19 cellular contexts compared by ENCODE assay signal in the genomic region with DNA sequence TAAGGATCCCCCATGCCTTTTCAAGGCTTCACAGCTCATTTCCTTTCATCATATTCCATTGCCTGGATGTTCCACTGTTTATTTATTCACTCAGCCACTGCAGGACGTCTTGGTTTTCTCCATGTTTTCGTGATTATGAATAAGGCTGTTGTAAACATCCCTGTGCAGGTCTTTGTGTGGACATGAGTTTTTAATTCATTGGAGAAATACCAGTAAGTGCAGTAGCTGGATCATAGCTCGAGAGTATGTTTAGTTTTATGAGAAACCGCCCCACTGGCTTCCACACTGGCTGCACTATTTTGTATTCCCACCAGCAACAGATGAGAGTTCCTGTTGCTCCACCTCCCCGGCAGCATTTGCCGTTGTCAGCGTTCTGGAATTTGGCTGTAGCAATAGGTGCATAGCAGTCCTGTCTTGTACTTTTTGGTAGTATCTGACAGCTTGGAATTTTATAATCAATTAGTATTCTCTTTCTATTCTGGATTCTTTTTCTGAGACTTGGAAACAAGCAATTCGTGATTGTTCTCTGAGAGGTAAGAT.
DNase-seq lines count a peak whose midpoint lies in the region; ATAC-seq and TF ChIP-seq lines count a peak whose summit lies in the region.
"Had no signal": no experiment of that assay in that cellular context is flagged by ENCODE, and none has a peak within 500 bp of the region (broad histone marks: within the 10 kb centered on the region; RNA-seq: fewer than 3 reads in every experiment).

No MANE protein-coding gene starts in this region.

- dilution Hi-C loops in IMR-90 (cut with HindIII; ENCODE audit: low sequenced_read_pairs, unreplicated experiment) = no loop called here

- no peak overlapping the region for H2BK5ac ChIP-seq in IMR-90 (ENCODE audit: low read depth, low read length, poor library complexity, severe bottlenecking)

- H2AFZ ChIP-seq in IMR-90 (replicated peaks; ENCODE audit: low read length, poor library complexity) = no peak overlapping the region
- no peak overlapping the region for H2AFZ ChIP-seq in osteoblast (ENCODE audit: low read length)

- H3K18ac ChIP-seq in IMR-90 (ENCODE audit: low read depth, low read length) = peak overlapping the region; percentile 5; the same call in 1 of the 2 replicates

- no peak for TF ChIP-seq POLR2A in IMR-90 (IDR thresholded peaks at IDR 0.05; ENCODE audit: low read depth, low read length)

- no peak overlapping the region for H3K56ac ChIP-seq in IMR-90 (ENCODE audit: extremely low read depth, insufficient read depth, low read length)

- no TSS peak for BruUV-seq in IMR-90 (replicated peaks; lab: Mats Ljungman, UMichigan)

- H3K27ac ChIP-seq in IMR-90 (ENCODE audit: insufficient read depth, low read length) (no peak overlapping the region), osteoblast (ENCODE audit: low read depth, low read length) (no peak overlapping the region)

- peak overlapping the region; percentile 36; the same call in 1 of the 2 replicates for H4K91ac ChIP-seq in IMR-90 (ENCODE audit: insufficient read depth, low read depth, low read length)

- H3K9me1 ChIP-seq in IMR-90 (ENCODE audit: insufficient read depth, low read length) = no peaks in the 10 kb centered on the region; the same call in none of the 2 replicates

- no CpG with 5 or more reads among the region's 8 CpGs for WGBS in IMR-90 (ENCODE audit: extremely low coverage in 2 of 2, insufficient read length in 1 of 2), 2 experiments

- POLR2A ChIA-PET in IMR-90 (lab: Charles Lee; ENCODE audit: unreplicated experiment) = no interaction called here

- TF ChIP-seq RAD21 in IMR-90 (IDR thresholded peaks at IDR 0.05; ENCODE audit: low read length) = no peak

- no peak overlapping the region; the same call in 1 of the 2 replicates for H4K5ac ChIP-seq in IMR-90 (ENCODE audit: low read depth, low read length)

- no peak overlapping the region for H2AK9ac ChIP-seq in IMR-90 (replicated peaks; ENCODE audit: low read depth, low read length, poor library complexity)

- peak overlapping the region; percentile 68; the same call in 1 of the 2 replicates for H3K4ac ChIP-seq in IMR-90 (ENCODE audit: low read depth, low read length)

- peak overlapping the region; percentile 77 for H2BK120ac ChIP-seq in IMR-90 (ENCODE audit: low read depth, low read length)

- H3K4me3 ChIP-seq in IMR-90 (ENCODE audit: insufficient read depth, low read depth, low read length) (no peak overlapping the region), choroid plexus epithelial cell (ENCODE audit: low read depth, low read length) (no peak overlapping the region), osteoblast (ENCODE audit: insufficient read depth, low read length) (no peak overlapping the region)
- H3K4me3 ChIP-seq: GM12878, HAP-1 had no signal

- peak overlapping the region; percentile 47; the same call in 1 of the 3 replicates for H2BK15ac ChIP-seq in IMR-90 (ENCODE audit: low read depth, low read length)

- in situ Hi-C loops in IMR-90 (cut with MboI; ENCODE audit: low sequenced_read_pairs) = no loop called here

- TF ChIP-seq CTCF in IMR-90 (conservative IDR thresholded peaks at IDR 0.05; ENCODE audit: low read depth, low read length) = no peak
- no peak for TF ChIP-seq CTCF in choroid plexus epithelial cell (conservative IDR thresholded peaks at IDR 0.05; ENCODE audit: low read depth, low read length)
- TF ChIP-seq CTCF in osteoblast (IDR thresholded peaks at IDR 0.05; ENCODE audit: extremely low read depth, low read depth, low read length) = no peak

- H4K8ac ChIP-seq in IMR-90 (ENCODE audit: low read depth in 2 of 2, low read length in 2 of 2) = peak overlapping the region in 1 of 2 experiments; percentile 41; a peak in 1 of 4 replicates

- DNase-seq in IMR-90 (peak; percentile 37), choroid plexus epithelial cell (ENCODE audit: low read depth) (peak; percentile 77), osteoblast (ENCODE audit: insufficient read length, low spot score, missing footprints) (peak; percentile 9), DMS114 treated with DMSO at 0.1 percent for 48 hours (lab: John Stamatoyannopoulos, UW; ENCODE audit: unreplicated experiment) (no peak)
- DNase-seq in activated CD4-positive, alpha-beta T cell treated with anti-CD3 and anti-CD28 coated beads for 4 hours = no peak
- DNase-seq: ACHN; BE2C; C1 segment of cervical spinal cord; CD4-positive, CD25-positive, alpha-beta regulatory T cell; CD8-positive, alpha-beta memory T cell; COR-L47; DMS 273 treated with DMSO at 0.1 percent for 48 hours; DMS79 treated with DMSO at 0.1 percent for 48 hours; EL; KG1 had no signal

- H3K27me3 ChIP-seq in IMR-90 (ENCODE audit: control insufficient read depth, insufficient read depth, low read length) (no peaks in the 10 kb centered on the region), osteoblast (ENCODE audit: insufficient read depth, low read length) (no peaks in the 10 kb centered on the region)
- H3K27me3 ChIP-seq: BE2C had no signal

- H4K20me1 ChIP-seq in IMR-90 (ENCODE audit: insufficient read depth, low read length) = no peaks in the 10 kb centered on the region
- H4K20me1 ChIP-seq in osteoblast (ENCODE audit: insufficient read depth, low read length) = no peaks in the 10 kb centered on the region

- H2AK5ac ChIP-seq in IMR-90 (ENCODE audit: low read depth, low read length) = no peak overlapping the region

- CTCF ChIA-PET in IMR-90 (lab: Yijun Ruan, JAX) = interaction anchor here (0.8 kb wide), 1 partner anchor 13 kb away, joined by 4 read pairs; no protein-coding TSS in a partner anchor

- H3K79me1 ChIP-seq in IMR-90 (ENCODE audit: low read depth in 1 of 2, low read length in 2 of 2) = no peaks in the 10 kb centered on the region

- no peaks in the 10 kb centered on the region for H3K36me3 ChIP-seq in IMR-90 (ENCODE audit: control insufficient read depth, insufficient read depth, low read length)
- H3K36me3 ChIP-seq in osteoblast (ENCODE audit: insufficient read depth, low read length) = no peaks in the 10 kb centered on the region
- H3K36me3 ChIP-seq: BE2C, HAP-1 had no signal

- peaks cover 3% of the 10 kb centered on the region for H3K9me3 ChIP-seq in IMR-90 (ENCODE audit: control insufficient read depth, insufficient read depth, low read length)
- H3K9me3 ChIP-seq in osteoblast (ENCODE audit: low read depth, low read length) = no peaks in the 10 kb centered on the region
- H3K9me3 ChIP-seq: BE2C, HAP-1 had no signal

- ATAC-seq in IMR-90 (ENCODE audit: low read depth) = no peak; the same call in 1 of the 2 replicates
- no peak for ATAC-seq in GM19328 (IDR thresholded peaks at IDR 0.05; ENCODE audit: unreplicated experiment)
- ATAC-seq: GM12878, HepG2 had no signal

- no peak overlapping the region for H3K9ac ChIP-seq in IMR-90 (ENCODE audit: low read depth, low read length)

- intact Hi-C loops in IMR-90 (cut with micrococcal nuclease) = no loop called here

- H3K4me2 ChIP-seq in IMR-90 (ENCODE audit: low read depth, low read length) = no peak overlapping the region
- no peak overlapping the region for H3K4me2 ChIP-seq in osteoblast (ENCODE audit: insufficient read depth, low read length)

- no peaks in the 10 kb centered on the region for H3K79me2 ChIP-seq in osteoblast (ENCODE audit: insufficient read depth, low read length)

- H3K23ac ChIP-seq in IMR-90 (ENCODE audit: low read depth, low read length) = 0 out of 2 replicates have a peak overlapping the region, but pooled peaks have one; percentile 49

- H2BK20ac ChIP-seq in IMR-90 (ENCODE audit: low read depth, low read length) = peak overlapping the region; percentile 82; the same call in 1 of the 2 replicates

- H3K4me1 ChIP-seq in IMR-90 (ENCODE audit: control insufficient read depth, insufficient read depth, low read length) (peaks cover 7% of the 10 kb centered on the region), osteoblast (ENCODE audit: insufficient read depth, low read length) (no peaks in the 10 kb centered on the region)
- H3K4me1 ChIP-seq: BE2C, HAP-1 had no signal

- H3K14ac ChIP-seq in IMR-90 (replicated peaks; ENCODE audit: low read depth, low read length) = peak overlapping the region; percentile 2; the same call in 1 of the 2 replicates

TF ChIP-seq in IMR-90, 13 proteins besides CTCF, POLR2A, EP300 and RAD21:
- no peak for TF ChIP-seq BHLHE40 (IDR thresholded peaks at IDR 0.05; ENCODE audit: low read depth, low read length)
- TF ChIP-seq MAFK (IDR thresholded peaks at IDR 0.05; ENCODE audit: low read depth, low read length) = 0 out of 2 replicates have a peak, but pooled peaks have one; percentile 7

Comparison
In these comparisons a context has a peak if more than half of its experiments do, and no peak if none do; other contexts are left out.
1. DNase-seq: peak in IMR-90 (single experiment), choroid plexus epithelial cell (single experiment) and osteoblast (single experiment); none in DMS114 treated with DMSO at 0.1 percent for 48 hours (single experiment) and activated CD4-positive, alpha-beta T cell treated with anti-CD3 and anti-CD28 coated beads for 4 hours (0 of 2).